In genomic region chr13:73223372-73223781, GRCh38 we compare ENCODE assay signal across 10 cellular contexts.
DNase-seq lines count a peak whose midpoint lies in the region; ATAC-seq, FAIRE-seq and TF ChIP-seq lines count a peak whose summit lies in the region.
"Had no signal": no experiment of that assay in that cellular context is flagged by ENCODE, and none has a peak within 500 bp of the region (broad histone marks: within the 10 kb centered on the region; RNA-seq: fewer than 3 reads in every experiment).

No MANE protein-coding gene starts in this region.

- H3K4me3 Mint-ChIP-seq in Caco-2 (ENCODE audit: unreplicated experiment) = no peak overlapping the region

- 85 to 87% methylated on average over 5 of the region's 5 CpGs for WGBS in aorta, 2 donors

- H3K4me1 Mint-ChIP-seq in Caco-2 (ENCODE audit: low read depth, unreplicated experiment) = peaks cover 44% of the 10 kb centered on the region

- no TSS peak for BruUV-seq in Caco-2 (replicated peaks; lab: Mats Ljungman, UMichigan)

- peak overlapping the region; percentile 62 for H3K27ac Mint-ChIP-seq in Caco-2 (ENCODE audit: unreplicated experiment)

- no peaks in the 10 kb centered on the region for H3K27me3 Mint-ChIP-seq in Caco-2 (ENCODE audit: insufficient read depth, unreplicated experiment)

- H3K36me3 ChIP-seq in Caco-2 (ENCODE audit: control insufficient read depth, insufficient read depth, low read length) (no peaks in the 10 kb centered on the region), aorta (ENCODE audit: control insufficient read depth in 1 of 2, insufficient read depth in 2 of 2, low read length in 1 of 2) (no peaks in the 10 kb centered on the region), lower lobe of right lung (no peaks in the 10 kb centered on the region)

- DNase-seq in Caco-2 = peak in 1 of 2 experiments; percentile 12
- peak; percentile 6 for DNase-seq in GM19239 (ENCODE audit: insufficient read length, low spot score)
- DNase-seq in RPMI8226 = peak; percentile 81
- DNase-seq in aorta = no peak
- no peak for DNase-seq in lower lobe of right lung
- no peak for DNase-seq in AML-193 (lab: John Stamatoyannopoulos, UW)
- DNase-seq in GM19240 (ENCODE audit: insufficient read length, low spot score) = no peak
- DNase-seq: NCI-H69 had no signal

- CTCF ChIA-PET in Caco-2 (lab: Charles Lee) = no interaction called here

- peaks cover 14% of the 10 kb centered on the region for H3K9me3 Mint-ChIP-seq in Caco-2 (ENCODE audit: unreplicated experiment)

- no peaks in the 10 kb centered on the region for H3K36me3 Mint-ChIP-seq in Caco-2 (ENCODE audit: insufficient read depth, unreplicated experiment)

- no peaks in the 10 kb centered on the region for H3K9me3 ChIP-seq in Caco-2
- no peaks in the 10 kb centered on the region for H3K9me3 ChIP-seq in aorta (ENCODE audit: control insufficient read depth, low read length)
- H3K9me3 ChIP-seq in lower lobe of right lung = no peaks in the 10 kb centered on the region

- no peaks in the 10 kb centered on the region for H3K27me3 ChIP-seq in Caco-2 (replicated peaks; ENCODE audit: control insufficient read depth, insufficient read depth, low read length)
- no peaks in the 10 kb centered on the region for H3K27me3 ChIP-seq in aorta (ENCODE audit: control insufficient read depth in 1 of 2, insufficient read depth in 2 of 2, low read length in 1 of 2)
- H3K27me3 ChIP-seq in lower lobe of right lung (ENCODE audit: low read depth) = no peaks in the 10 kb centered on the region

- no peak for TF ChIP-seq CTCF in Caco-2 (IDR thresholded peaks at IDR 0.05; ENCODE audit: insufficient read depth in 1 of 2, low read depth in 1 of 2, low read length in 1 of 2, severe bottlenecking in 1 of 2, unreplicated experiment in 1 of 2)
- TF ChIP-seq CTCF in lower lobe of right lung (IDR thresholded peaks at IDR 0.05) = no peak

- POLR2A ChIA-PET in Caco-2 (lab: Charles Lee) = no interaction called here

- intact Hi-C loops in Caco-2 (cut with micrococcal nuclease; ENCODE audit: unreplicated experiment) (loop anchor here (5.0 to 10.0 kb wide), 2 partner anchors 166 to 481 kb away; partner anchors contain the start of gene KLF5), aorta (cut with DNase I) (no loop called here), lower lobe of right lung (cut with DNase I) (no loop called here)

- H3K27ac ChIP-seq in aorta (ENCODE audit: low read depth in 1 of 2, low read length in 2 of 2) (no peak overlapping the region), lower lobe of right lung (no peak overlapping the region)

- FAIRE-seq in GM19239 (lab: Jason Lieb, UNC) = peak; percentile 40

- peak; percentile 88 for ATAC-seq in HG02938 (IDR thresholded peaks at IDR 0.05; ENCODE audit: unreplicated experiment)
- ATAC-seq in aorta (ENCODE audit: low FRiP score) = no peak
- no peak for ATAC-seq in lower lobe of right lung

- H3K4me3 ChIP-seq in Caco-2 (ENCODE audit: low read depth, low read length) (no peak overlapping the region), aorta (ENCODE audit: low read length in 2 of 2) (no peak overlapping the region), lower lobe of right lung (no peak overlapping the region)
- H3K4me3 ChIP-seq: lung had no signal

- H3K4me1 ChIP-seq in Caco-2 (peaks cover 34% of the 10 kb centered on the region), aorta (ENCODE audit: control insufficient read depth in 1 of 2, insufficient read depth in 2 of 2, low read length in 2 of 2) (peaks cover 0 to 1% of the 10 kb centered on the region in 2 donors), lower lobe of right lung (no peaks in the 10 kb centered on the region)

Comparison
In these comparisons a context has a peak if more than half of its experiments do, and no peak if none do; other contexts are left out.
1. DNase-seq: peak in GM19239 (single experiment) and RPMI8226 (single experiment); none in aorta (0 of 2), lower lobe of right lung (single experiment), AML-193 (0 of 2) and GM19240 (single experiment).